ENCODE assay signal across 30 cellular contexts in genomic region chr13:102145750-102146149, GRCh38.
"Had no signal": no experiment of that assay in that cellular context is flagged by ENCODE, and none has a peak within 500 bp of the region (broad histone marks: within the 10 kb centered on the region; RNA-seq: fewer than 3 reads in every experiment).

No MANE protein-coding gene starts in this region.

- H3K9me3 ChIP-seq: adrenal gland, ascending aorta, body of pancreas, breast epithelium had no signal

- H3K4me1 ChIP-seq: adrenal gland, ascending aorta, body of pancreas, breast epithelium had no signal

- H3K36me3 ChIP-seq: adrenal gland, ascending aorta, brain microvascular endothelial cell, breast epithelium, cardiac muscle cell had no signal

- DNase-seq: activated effector memory CD4-positive, alpha-beta T cell treated with anti-CD3 and anti-CD28 coated beads, Interleukin-2, amount 50 U/mL, for 16 hours; activated effector memory CD4-positive, alpha-beta T cell treated with Interleukin-2 at 50 U/mL for 16 hours; activated gamma-delta T cell; activated gamma-delta T cell treated with Interleukin-2 at 50 U/mL for 16 hours; activated naive CD4-positive, alpha-beta T cell; activated naive CD4-positive, alpha-beta T cell treated with anti-CD3 and anti-CD28 coated beads for 36 hours; activated naive CD4-positive, alpha-beta T cell treated with anti-CD3 and anti-CD28 coated beads, Interleukin-2, amount 10 ng/mL, durations not matched to agents 7 days and 5 days; activated naive CD4-positive, alpha-beta T cell treated with anti-CD3 and anti-CD28 coated beads, Interleukin-2, amount 50 U/mL, for 16 hours; activated naive CD4-positive, alpha-beta T cell treated with Interleukin-2 at 50 U/mL for 16 hours; activated naive CD8-positive, alpha-beta T cell treated with anti-CD3 and anti-CD28 coated beads for 36 hours; activated naive CD8-positive, alpha-beta T cell treated with anti-CD3 and anti-CD28 coated beads, Interleukin-2, amount 10 ng/mL, durations not matched to agents 7 days and 5 days; activated naive CD8-positive, alpha-beta T cell treated with anti-CD3 and anti-CD28 coated beads, Interleukin-2, amount 50 U/mL, for 24 hours; activated T-cell treated with anti-CD3 and anti-CD28 coated beads, Interleukin-2, amount 50 U/mL, for 4 hours; activated T-cell treated with anti-CD3 and anti-CD28 coated beads, Interleukin-2, amount 50 U/mL, for 48 hours; activated T-cell treated with anti-CD3 and anti-CD28 coated beads, Interleukin-2, amount 50 U/mL, for 72 hours; adrenal gland; amniotic stem cell; amygdala; anterior cingulate cortex; aorta; body of pancreas; brain microvascular endothelial cell; caudate nucleus; central memory CD4-positive, alpha-beta T cell; cerebellar nuclear complex had no signal

- H3K27me3 ChIP-seq: adrenal gland, ascending aorta, body of pancreas, brain microvascular endothelial cell, breast epithelium, cardiac muscle cell had no signal

- H3K27ac ChIP-seq: adrenal gland, ascending aorta, body of pancreas, brain microvascular endothelial cell, breast epithelium, cardiac muscle cell had no signal

- ATAC-seq: activated naive CD4-positive, alpha-beta T cell treated with anti-CD3 and anti-CD28 coated beads, Interleukin-2, amount 50 U/mL, for 72 hours; activated naive CD8-positive, alpha-beta T cell treated with anti-CD3 and anti-CD28 coated beads, Interleukin-2, amount 50 U/mL, for 24 hours; activated T-cell treated with anti-CD3 and anti-CD28 coated beads, Interleukin-2, amount 50 U/mL, for 4 hours; activated T-cell treated with anti-CD3 and anti-CD28 coated beads, Interleukin-2, amount 50 U/mL, for 72 hours; activated T-helper 17 cell treated with anti-CD3 and anti-CD28 coated beads, Interleukin-2, amount 50 U/mL, for 72 hours; body of pancreas had no signal

- H3K4me3 ChIP-seq: adrenal gland, ascending aorta, body of pancreas, breast epithelium, cardiac muscle cell had no signal
